Comparison of ENCODE assay signal across 20 cellular contexts in genomic region chr5:53105611-53106300, GRCh38.
"Had no signal": no experiment of that assay in that cellular context is flagged by ENCODE, and none has a peak within 500 bp of the region (broad histone marks: within the 10 kb centered on the region; RNA-seq: fewer than 3 reads in every experiment).

No MANE protein-coding gene starts in this region.

- H3K4me3 Mint-ChIP-seq: natural killer cell treated with Interleukin-12 subunit alpha and Interleukin-12 subunit beta and Interleukin-15 and Interleukin-18, amount 100 ng/mL, for 72 hours had no signal

- H3K4me3 ChIP-seq: gastrocnemius medialis, heart right ventricle, mucosa of descending colon, sigmoid colon, stomach, thoracic aorta, transverse colon had no signal

- H3K27ac ChIP-seq: gastrocnemius medialis, heart right ventricle, sigmoid colon, stomach, thoracic aorta, transverse colon had no signal

- H3K27ac Mint-ChIP-seq: natural killer cell treated with Interleukin-12 subunit alpha and Interleukin-12 subunit beta and Interleukin-15 and Interleukin-18, amount 100 ng/mL, for 72 hours had no signal

- H3K9me3 ChIP-seq: gastrocnemius medialis, heart right ventricle, mucosa of descending colon, sigmoid colon, stomach, thoracic aorta, transverse colon had no signal

- DNase-seq: effector memory CD4-positive, alpha-beta T cell; gastrocnemius medialis; heart right ventricle; hypothalamus; islet precursor cell; mammary epithelial cell; mucosa of descending colon; posterior cingulate gyrus; sigmoid colon; small intestine; stimulated activated CD4-positive, alpha-beta T cell treated with anti-CD3 and anti-CD28 coated beads, Interleukin-12 subunit alpha, Interleukin-12 subunit beta, amount 100 ng/mL, for 4 hours; stimulated activated naive CD4-positive, alpha-beta T cell; stomach; substantia nigra; transverse colon had no signal

- H3K9me3 Mint-ChIP-seq: natural killer cell treated with Interleukin-12 subunit alpha and Interleukin-12 subunit beta and Interleukin-15 and Interleukin-18, amount 100 ng/mL, for 72 hours had no signal

- ATAC-seq: esophagus mucosa; gastrocnemius medialis; heart right ventricle; left lobe of liver; mucosa of descending colon; natural killer cell treated with Interleukin-12 subunit alpha and Interleukin-12 subunit beta and Interleukin-15 and Interleukin-18, amount 100 ng/mL, for 72 hours had no signal

- FAIRE-seq: endometrium, small intestine had no signal

- H3K27me3 Mint-ChIP-seq: natural killer cell treated with Interleukin-12 subunit alpha and Interleukin-12 subunit beta and Interleukin-15 and Interleukin-18, amount 100 ng/mL, for 72 hours had no signal

- H3K27me3 ChIP-seq: gastrocnemius medialis, heart right ventricle, sigmoid colon, stomach, transverse colon had no signal
